ENCODE assay signal across 8 cellular contexts in the genomic region with DNA sequence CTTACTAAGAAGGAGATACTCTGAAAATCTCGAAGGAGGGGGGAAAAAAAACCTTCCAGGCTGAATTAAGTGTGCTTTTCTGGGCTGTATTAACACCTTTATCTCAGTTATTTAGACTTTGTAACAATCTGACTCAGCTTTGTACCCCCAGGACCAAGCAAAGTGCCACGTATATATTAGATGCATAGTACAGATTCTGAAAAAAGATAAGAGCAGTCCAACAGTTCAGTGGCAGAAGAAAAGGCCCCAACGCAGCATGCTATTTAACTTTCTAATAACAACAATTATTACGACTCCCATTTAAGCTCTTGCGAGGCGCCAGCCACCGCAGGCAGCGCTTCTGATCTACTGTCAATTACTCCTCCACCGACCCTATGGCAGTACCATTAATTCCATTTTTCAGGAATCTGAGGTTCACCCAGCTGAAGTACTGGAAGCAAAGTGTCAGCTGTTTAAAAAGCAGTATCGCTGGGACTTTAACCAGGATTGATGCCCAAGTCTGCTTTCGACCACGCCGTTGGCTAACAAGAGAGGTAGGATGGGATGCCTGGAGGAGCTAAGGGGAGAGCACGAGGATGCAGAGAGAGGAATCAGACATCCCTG. TPM values are rescaled to one million over a fixed set of nuclear protein-coding genes. Genes with fewer than 3 reads are reported as not detected.
DNase-seq lines count a peak whose midpoint lies in the region; ATAC-seq and TF ChIP-seq lines count a peak whose summit lies in the region.

No MANE protein-coding gene starts in this region.

- peak overlapping the region; percentile 81 for H3K4me3 Mint-ChIP-seq in GM23338
- peak overlapping the region; percentile 79 for H3K4me3 Mint-ChIP-seq in WTC11

- H2AFZ ChIP-seq in ACC112 (ENCODE audit: low read length, unreplicated experiment) = peak overlapping the region; percentile 61
- H2AFZ ChIP-seq in GM23338 = peak overlapping the region; percentile 87

- H3K4me1 Mint-ChIP-seq in GM23338 (peaks cover 9% of the 10 kb centered on the region), WTC11 (peaks cover 11% of the 10 kb centered on the region)

- H3K27ac Mint-ChIP-seq in GM23338 = no peak overlapping the region
- H3K27ac Mint-ChIP-seq in WTC11 = no peak overlapping the region

- H3K36me3 ChIP-seq in ACC112 (ENCODE audit: insufficient read depth, low read length) = no peaks in the 10 kb centered on the region
- H3K36me3 ChIP-seq in GM23338 (ENCODE audit: insufficient read depth) = no peaks in the 10 kb centered on the region
- H3K36me3 ChIP-seq in suprapubic skin = no peaks in the 10 kb centered on the region

- H3K9me3 ChIP-seq in iPS-18c (ENCODE audit: control insufficient read depth, insufficient read depth, low read length) = peaks cover 11% of the 10 kb centered on the region
- no peaks in the 10 kb centered on the region for H3K9me3 ChIP-seq in suprapubic skin

- 17% methylated on average over 14 of the region's 14 CpGs for WGBS in suprapubic skin

- H3K9me3 Mint-ChIP-seq in GM23338 (peaks cover 33% of the 10 kb centered on the region), WTC11 (peaks cover 32% of the 10 kb centered on the region)

- H3K79me2 ChIP-seq in ACC112 (ENCODE audit: control insufficient read depth, insufficient read depth, low read length, unreplicated experiment) = peaks cover 23% of the 10 kb centered on the region
- H3K79me2 ChIP-seq in GM23338 (replicated peaks; ENCODE audit: insufficient read depth) = peaks cover 28% of the 10 kb centered on the region

- CTCF ChIA-PET in WTC11 (lab: Charles Lee) = interaction anchor here (0.6 to 2.5 kb wide), 9 partner anchors 8 to 522 kb away, joined by 3 to 15 read pairs (median 6); a partner anchor contains a TSS

- no peaks in the 10 kb centered on the region for H3F3A ChIP-seq in GM23338 (replicated peaks; ENCODE audit: low read depth)

- H3K4me2 ChIP-seq in GM23338 = peak overlapping the region; percentile 96

- no peak for TF ChIP-seq EP300 in suprapubic skin (IDR thresholded peaks at IDR 0.05)

- H3K27me3 ChIP-seq in ACC112 (ENCODE audit: insufficient read depth, low read length) (no peaks in the 10 kb centered on the region), GM23338 (ENCODE audit: insufficient read depth) (no peaks in the 10 kb centered on the region), suprapubic skin (no peaks in the 10 kb centered on the region)

- ATAC-seq in GM23338 (peak; percentile 42), WTC11 (peak; percentile 7)

- peaks cover 12% of the 10 kb centered on the region for H3K27me3 Mint-ChIP-seq in GM23338 (ENCODE audit: insufficient read depth, low read depth, poor library complexity)
- peaks cover 9% of the 10 kb centered on the region; the same call in 1 of the 2 replicates for H3K27me3 Mint-ChIP-seq in WTC11 (ENCODE audit: low read depth)

- DNase-seq in GM23338 (ENCODE audit: low spot score) (peak; percentile 36), WTC11 (ENCODE audit: low spot score) (no peak), suprapubic skin (ENCODE audit: low spot score in 2 of 2) (no peak), NCI-H524 (lab: John Stamatoyannopoulos, UW) (no peak), amniotic stem cell (lab: John Stamatoyannopoulos, UW) (no peak)
- DNase-seq in stimulated activated CD4-positive, alpha-beta T cell treated with anti-CD3 and anti-CD28 coated beads, Interleukin-4, amount 100 ng/mL, for 24 hours = no peak

- TF ChIP-seq POLR2A in suprapubic skin (IDR thresholded peaks at IDR 0.05) = no peak

- no peaks in the 10 kb centered on the region; the same call in 1 of the 2 replicates for H4K20me1 ChIP-seq in GM23338 (replicated peaks; ENCODE audit: insufficient read depth)

- H3K9me2 ChIP-seq in GM23338 (ENCODE audit: insufficient read depth) = 0 out of 2 replicates have a peak, but pooled peaks cover 3% of the 10 kb centered on the region

- POLR2A ChIA-PET in WTC11 (lab: Charles Lee) = no interaction called here

- TF ChIP-seq CTCF in GM23338 (conservative IDR thresholded peaks at IDR 0.05; ENCODE audit: low read depth in 2 of 2) = no peak
- TF ChIP-seq CTCF in WTC11 (IDR thresholded peaks at IDR 0.05) = no peak
- no peak for TF ChIP-seq CTCF in suprapubic skin (IDR thresholded peaks at IDR 0.05)

- H3K4me1 ChIP-seq in ACC112 (ENCODE audit: control insufficient read depth, insufficient read depth, low read length, unreplicated experiment) (peaks cover 10% of the 10 kb centered on the region), GM23338 (ENCODE audit: insufficient read depth) (peaks cover 10% of the 10 kb centered on the region), suprapubic skin (peaks cover 14% of the 10 kb centered on the region)

- H3K36me3 Mint-ChIP-seq in GM23338 (ENCODE audit: low read depth) (peaks cover 28% of the 10 kb centered on the region), WTC11 (peaks cover 30% of the 10 kb centered on the region)

- H3K4me3 ChIP-seq in ACC112 (ENCODE audit: low read depth, low read length) (peak overlapping the region; percentile 94), GM23338 (peak overlapping the region; percentile 85), iPS-18c (ENCODE audit: insufficient read depth, low read depth, low read length) (peak overlapping the region; percentile 77), suprapubic skin (peak overlapping the region; percentile 87)

- H3K27ac ChIP-seq in ACC112 (ENCODE audit: low read depth, low read length) (no peak overlapping the region), GM23338 (ENCODE audit: low read depth) (no peak overlapping the region), suprapubic skin (peak overlapping the region; percentile 74)

TF ChIP-seq in GM23338, 12 proteins besides CTCF, POLR2A, EP300 and RAD21 (continues in another document):
- TF ChIP-seq NANOG (IDR thresholded peaks at IDR 0.05; ENCODE audit: borderline replicate concordance) = no peak
- no peak for TF ChIP-seq ZNF114 (CRISPR knock-in tag; IDR thresholded peaks at IDR 0.05)
- TF ChIP-seq, protein P1, sequence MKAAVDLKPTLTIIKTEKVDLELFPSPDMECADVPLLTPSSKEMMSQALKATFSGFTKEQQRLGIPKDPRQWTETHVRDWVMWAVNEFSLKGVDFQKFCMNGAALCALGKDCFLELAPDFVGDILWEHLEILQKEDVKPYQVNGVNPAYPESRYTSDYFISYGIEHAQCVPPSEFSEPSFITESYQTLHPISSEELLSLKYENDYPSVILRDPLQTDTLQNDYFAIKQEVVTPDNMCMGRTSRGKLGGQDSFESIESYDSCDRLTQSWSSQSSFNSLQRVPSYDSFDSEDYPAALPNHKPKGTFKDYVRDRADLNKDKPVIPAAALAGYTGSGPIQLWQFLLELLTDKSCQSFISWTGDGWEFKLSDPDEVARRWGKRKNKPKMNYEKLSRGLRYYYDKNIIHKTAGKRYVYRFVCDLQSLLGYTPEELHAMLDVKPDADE (IDR thresholded peaks at IDR 0.05) = no peak
- TF ChIP-seq CREB1 (CRISPR knock-in tag; IDR thresholded peaks at IDR 0.05; ENCODE audit: low read depth) = no peak
- TF ChIP-seq JUNB (IDR thresholded peaks at IDR 0.05; ENCODE audit: unreplicated experiment) = no peak
- no peak for TF ChIP-seq STAT1 (IDR thresholded peaks at IDR 0.05; ENCODE audit: unreplicated experiment)

TF ChIP-seq in WTC11, 78 proteins besides CTCF, POLR2A, EP300 and RAD21 (continues in another document):
- TF ChIP-seq, protein P2, sequence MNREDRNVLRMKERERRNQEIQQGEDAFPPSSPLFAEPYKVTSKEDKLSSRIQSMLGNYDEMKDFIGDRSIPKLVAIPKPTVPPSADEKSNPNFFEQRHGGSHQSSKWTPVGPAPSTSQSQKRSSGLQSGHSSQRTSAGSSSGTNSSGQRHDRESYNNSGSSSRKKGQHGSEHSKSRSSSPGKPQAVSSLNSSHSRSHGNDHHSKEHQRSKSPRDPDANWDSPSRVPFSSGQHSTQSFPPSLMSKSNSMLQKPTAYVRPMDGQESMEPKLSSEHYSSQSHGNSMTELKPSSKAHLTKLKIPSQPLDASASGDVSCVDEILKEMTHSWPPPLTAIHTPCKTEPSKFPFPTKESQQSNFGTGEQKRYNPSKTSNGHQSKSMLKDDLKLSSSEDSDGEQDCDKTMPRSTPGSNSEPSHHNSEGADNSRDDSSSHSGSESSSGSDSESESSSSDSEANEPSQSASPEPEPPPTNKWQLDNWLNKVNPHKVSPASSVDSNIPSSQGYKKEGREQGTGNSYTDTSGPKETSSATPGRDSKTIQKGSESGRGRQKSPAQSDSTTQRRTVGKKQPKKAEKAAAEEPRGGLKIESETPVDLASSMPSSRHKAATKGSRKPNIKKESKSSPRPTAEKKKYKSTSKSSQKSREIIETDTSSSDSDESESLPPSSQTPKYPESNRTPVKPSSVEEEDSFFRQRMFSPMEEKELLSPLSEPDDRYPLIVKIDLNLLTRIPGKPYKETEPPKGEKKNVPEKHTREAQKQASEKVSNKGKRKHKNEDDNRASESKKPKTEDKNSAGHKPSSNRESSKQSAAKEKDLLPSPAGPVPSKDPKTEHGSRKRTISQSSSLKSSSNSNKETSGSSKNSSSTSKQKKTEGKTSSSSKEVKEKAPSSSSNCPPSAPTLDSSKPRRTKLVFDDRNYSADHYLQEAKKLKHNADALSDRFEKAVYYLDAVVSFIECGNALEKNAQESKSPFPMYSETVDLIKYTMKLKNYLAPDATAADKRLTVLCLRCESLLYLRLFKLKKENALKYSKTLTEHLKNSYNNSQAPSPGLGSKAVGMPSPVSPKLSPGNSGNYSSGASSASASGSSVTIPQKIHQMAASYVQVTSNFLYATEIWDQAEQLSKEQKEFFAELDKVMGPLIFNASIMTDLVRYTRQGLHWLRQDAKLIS (CRISPR knock-in tag; IDR thresholded peaks at IDR 0.05; ENCODE audit: borderline replicate concordance) = no peak
- no peak for TF ChIP-seq GABPB1 (CRISPR knock-in tag; IDR thresholded peaks at IDR 0.05)
- TF ChIP-seq ZBTB21 (CRISPR knock-in tag; IDR thresholded peaks at IDR 0.05; ENCODE audit: borderline replicate concordance) = no peak

RNA-seq across cellular contexts. Expression of a gene that starts 0.7 kb away (rescaled TPM):
- 71.4 and 86.3 TPM in 2 replicates for total RNA-seq in GM23338 (2014; rRNA removed; shearing (Covaris generic))
- polyA plus RNA-seq in GM23338 (2016; fragmentation: Nextera tagmentation; extraction: Ambion mirVana) = 36.5 and 37.8 TPM in 2 replicates
- total RNA-seq in WTC11 (2021) (32.9 to 47.3 TPM (median 37.8 TPM) in 3 replicates), suprapubic skin (10 to 100 TPM; 15.6 to 21.2 (median 18.8) TPM)

RNA-seq across cellular contexts. Expression of a gene that starts 43.8 kb away (rescaled TPM):
- total RNA-seq in GM23338 (2014; rRNA removed; shearing (Covaris generic)) = 0.47 and 1.3 TPM in 2 replicates
- 1.7 and 1.8 TPM in 2 replicates for polyA plus RNA-seq in GM23338 (2016; fragmentation: Nextera tagmentation; extraction: Ambion mirVana)
- total RNA-seq in WTC11 (2021) (0.11 to 0.14 TPM in 2 of 3 replicates, not detected in the other), suprapubic skin (1 to 10 TPM in 2 of 4 donors, under 1 TPM in 2; 0.68 to 4.2 (median 1.1) TPM)

RNA-seq across cellular contexts. Expression of a gene that starts 50.9 kb away (rescaled TPM):
- total RNA-seq in GM23338 (2014; rRNA removed; shearing (Covaris generic)) = not detected in 2 replicates
- polyA plus RNA-seq in GM23338 (2016; fragmentation: Nextera tagmentation; extraction: Ambion mirVana) = 0.10 and 0.24 TPM in 2 replicates
- total RNA-seq in WTC11 (2021) = 0.07 to 0.15 TPM (median 0.14 TPM) in 3 replicates
- 1 to 10 TPM in 3 of 4 donors, under 1 TPM in 1; 0.49 to 2.6 (median 1.4) TPM for total RNA-seq in suprapubic skin
